In genomic region chr10:110225756-110226554, GRCh38 we compare ENCODE assay signal across 1 cellular context.
TF ChIP-seq lines count a peak whose summit lies in the region.

No MANE protein-coding gene starts in this region.

TF ChIP-seq in GM12878, 131 proteins besides CTCF, POLR2A, EP300 and RAD21 (continued from another document and continues in another):
- no peak for TF ChIP-seq REST (IDR thresholded peaks at IDR 0.05; ENCODE audit: low read depth, low read length)
- TF ChIP-seq MAX (IDR thresholded peaks at IDR 0.05; ENCODE audit: low read depth, low read length) = peak; percentile 73; the same call in 1 of the 2 replicates
- TF ChIP-seq FOXK2 (IDR thresholded peaks at IDR 0.05) = no peak
- TF ChIP-seq BRCA1 (IDR thresholded peaks at IDR 0.05; ENCODE audit: low read depth, low read length) = no peak
- no peak for TF ChIP-seq HSF1 (IDR thresholded peaks at IDR 0.05; ENCODE audit: low read depth, low read length)
- TF ChIP-seq ELK1 (IDR thresholded peaks at IDR 0.05; ENCODE audit: low read depth, low read length) = peak; percentile 28; the same call in 1 of the 2 replicates
- TF ChIP-seq CBX3 (IDR thresholded peaks at IDR 0.05; ENCODE audit: borderline replicate concordance, low read depth) = no peak
- TF ChIP-seq E2F8 (IDR thresholded peaks at IDR 0.05; ENCODE audit: low read depth, partially characterized antibody) = no peak
- no peak for TF ChIP-seq HDAC2 (IDR thresholded peaks at IDR 0.05)
- peak; percentile 53; the same call in 1 of the 2 replicates for TF ChIP-seq CHD2 (IDR thresholded peaks at IDR 0.05; ENCODE audit: borderline replicate concordance, low read depth, low read length)
- TF ChIP-seq BCL3 (IDR thresholded peaks at IDR 0.05; ENCODE audit: borderline replicate concordance, insufficient read depth, low read depth, low read length, poor library complexity, severe bottlenecking) = no peak
- TF ChIP-seq ATF2 (IDR thresholded peaks at IDR 0.05; ENCODE audit: low read length) = no peak
- TF ChIP-seq PKNOX1 (IDR thresholded peaks at IDR 0.05) = no peak
- TF ChIP-seq E4F1 (IDR thresholded peaks at IDR 0.05; ENCODE audit: borderline replicate concordance, partially characterized antibody) = no peak
- no peak for TF ChIP-seq BCL11A (IDR thresholded peaks at IDR 0.05; ENCODE audit: low read depth, low read length)
- peak; percentile 96 for TF ChIP-seq SIX5 (IDR thresholded peaks at IDR 0.05; ENCODE audit: low read depth, low read length, severe bottlenecking)
- no peak for TF ChIP-seq KAT2A (conservative IDR thresholded peaks at IDR 0.05; ENCODE audit: control insufficient read depth, low read depth, low read length)
- TF ChIP-seq RBBP5 (conservative IDR thresholded peaks at IDR 0.05) = no peak
- TF ChIP-seq TCF7 (IDR thresholded peaks at IDR 0.05; ENCODE audit: borderline replicate concordance) = no peak
- peak; percentile 28; the same call in 1 of the 2 replicates for TF ChIP-seq RB1 (IDR thresholded peaks at IDR 0.05; ENCODE audit: borderline replicate concordance)
- TF ChIP-seq ZZZ3 (IDR thresholded peaks at IDR 0.05; ENCODE audit: control insufficient read depth, insufficient read length, low read depth) = no peak
- TF ChIP-seq ATF7 (IDR thresholded peaks at IDR 0.05; ENCODE audit: low read depth) = no peak
- peak; percentile 48 for TF ChIP-seq YY1 (IDR thresholded peaks at IDR 0.05; ENCODE audit: low read depth, low read length)
- TF ChIP-seq ZBTB11 (CRISPR knock-in tag; IDR thresholded peaks at IDR 0.05) = no peak
- TF ChIP-seq SUPT20H (IDR thresholded peaks at IDR 0.05; ENCODE audit: borderline replicate concordance, control insufficient read depth, low read depth, low read length) = no peak
- TF ChIP-seq TAF1 (IDR thresholded peaks at IDR 0.05; ENCODE audit: borderline replicate concordance, low read depth, low read length) = no peak
- TF ChIP-seq RELB (IDR thresholded peaks at IDR 0.05; ENCODE audit: low read depth) = no peak
- TF ChIP-seq TBL1XR1 (IDR thresholded peaks at IDR 0.05; ENCODE audit: low read depth, low read length) = no peak
- no peak for TF ChIP-seq KLF5 (IDR thresholded peaks at IDR 0.05; ENCODE audit: partially characterized antibody)
- no peak for TF ChIP-seq RELA (IDR thresholded peaks at IDR 0.05; ENCODE audit: borderline replicate concordance, partially characterized antibody)
- no peak for TF ChIP-seq ZSCAN29 (IDR thresholded peaks at IDR 0.05)
